ENCODE assay signal across 8 cellular contexts in genomic region chr6:89828988-89829590, GRCh38. TPM values are rescaled to one million over a fixed set of nuclear protein-coding genes. Genes with fewer than 3 reads are reported as not detected.
DNase-seq lines count a peak whose midpoint lies in the region; ATAC-seq and TF ChIP-seq lines count a peak whose summit lies in the region.

No MANE protein-coding gene starts in this region.

- peaks cover 5% of the 10 kb centered on the region for H3F3A ChIP-seq in SK-N-SH (replicated peaks; ENCODE audit: insufficient read depth)

- peak; percentile 44 for ATAC-seq in DND-41 (ENCODE audit: insufficient read depth, low read depth)
- peak; percentile 17 for ATAC-seq in HG03469 (IDR thresholded peaks at IDR 0.05; ENCODE audit: unreplicated experiment)

- H2AFZ ChIP-seq in DND-41 (ENCODE audit: low read depth, low read length) (peak overlapping the region; percentile 92), SK-N-SH (ENCODE audit: low read depth) (peak overlapping the region; percentile 98)

- TF ChIP-seq CTCF in DND-41 (IDR thresholded peaks at IDR 0.05; ENCODE audit: borderline replicate concordance, extremely low read depth, low read length, poor library complexity, severe bottlenecking) (no peak), GM20000 (IDR thresholded peaks at IDR 0.05; ENCODE audit: extremely low read depth, missing control alignments) (no peak), SK-N-SH (IDR thresholded peaks at IDR 0.05) (no peak)

- H4K20me1 ChIP-seq in DND-41 (ENCODE audit: insufficient read depth, low read length): peaks cover 9% of the 10 kb centered on the region; the same call in 1 of the 2 replicates
- no peaks in the 10 kb centered on the region for H4K20me1 ChIP-seq in SK-N-SH (ENCODE audit: insufficient read depth)

- no peaks in the 10 kb centered on the region for H3K9me2 ChIP-seq in SK-N-SH

- POLR2A ChIA-PET in SK-N-SH (lab: Yijun Ruan, JAX): interaction anchor here (0.6 to 2.2 kb wide), 3 partner anchors 9 to 17 kb away, joined by 4 to 22 read pairs (median 6); partner anchors contain the start of gene MDN1

- H3K27ac ChIP-seq in DND-41 (ENCODE audit: low read length): peak overlapping the region; percentile 88
- peak overlapping the region; percentile 64 to 67 for H3K27ac ChIP-seq in SK-N-SH (ENCODE audit: low read depth in 2 of 2, low read length in 1 of 2)
- peak overlapping the region; percentile 78 for H3K27ac ChIP-seq in muscle layer of colon (ENCODE audit: low read depth, low read length)

- H3K9me3 ChIP-seq in DND-41 (ENCODE audit: insufficient read depth, low read length, severe bottlenecking): no peaks in the 10 kb centered on the region
- H3K9me3 ChIP-seq in SK-N-SH: no peaks in the 10 kb centered on the region
- H3K9me3 ChIP-seq in muscle layer of colon (ENCODE audit: low read length): no peaks in the 10 kb centered on the region

- H3K36me3 ChIP-seq in DND-41 (ENCODE audit: insufficient read depth, low read length) (peaks cover 27% of the 10 kb centered on the region), SK-N-SH (replicated peaks in 1 of 2; ENCODE audit: control insufficient read depth in 1 of 2, insufficient read depth in 2 of 2, low read length in 1 of 2) (peaks cover 0 to 14% of the 10 kb centered on the region in 2 experiments), muscle layer of colon (ENCODE audit: insufficient read depth, low read length) (no peaks in the 10 kb centered on the region)

- H3K4me2 ChIP-seq in DND-41 (ENCODE audit: insufficient read depth, low read length) (peak overlapping the region; percentile 82), SK-N-SH (peak overlapping the region; percentile 85)

- CTCF ChIA-PET in SK-N-SH (lab: Yijun Ruan, JAX): interaction anchor here (1.8 kb wide), 1 partner anchor 10 kb away, joined by 16 read pairs; the partner anchor contains the start of gene MDN1

- H3K9ac ChIP-seq in DND-41 (ENCODE audit: low read depth, low read length) (peak overlapping the region; percentile 78), SK-N-SH (peak overlapping the region; percentile 75), muscle layer of colon (ENCODE audit: low read length) (peak overlapping the region; percentile 84)

- DNase-seq in DND-41: peak; percentile 56
- peak; percentile 24 for DNase-seq in GM20000 (ENCODE audit: low spot score)
- DNase-seq in SK-N-SH: no peak
- DNase-seq in effector CD4-positive, alpha-beta T cell: peak; percentile 20
- DNase-seq in cortex of kidney (lab: John Stamatoyannopoulos, UW): no peak
- no peak for DNase-seq in 8988T

- peak overlapping the region; percentile 60 to 90 for H3K4me3 ChIP-seq in DND-41 (ENCODE audit: low read depth in 1 of 2, low read length in 2 of 2)
- H3K4me3 ChIP-seq in SK-N-SH (ENCODE audit: low read depth in 2 of 2, low read length in 1 of 2): peak overlapping the region; percentile 55 to 95
- peak overlapping the region; percentile 45 to 97 for H3K4me3 ChIP-seq in muscle layer of colon (ENCODE audit: low read depth in 1 of 2, low read length in 2 of 2)

- TF ChIP-seq RAD21 in SK-N-SH (IDR thresholded peaks at IDR 0.05; ENCODE audit: low read length): no peak

- H3K4me1 ChIP-seq in DND-41 (ENCODE audit: insufficient read depth, low read length) (peaks cover 32% of the 10 kb centered on the region), SK-N-SH (ENCODE audit: control insufficient read depth in 1 of 2, insufficient read depth in 2 of 2, low read depth in 1 of 2, low read length in 1 of 2) (peaks cover 0 to 3% of the 10 kb centered on the region in 2 experiments; a peak in 1 of 4 replicates), muscle layer of colon (ENCODE audit: insufficient read depth, low read length) (peaks cover 14% of the 10 kb centered on the region)

- H3K79me2 ChIP-seq in DND-41 (ENCODE audit: insufficient read depth, low read length) (peaks cover 52% of the 10 kb centered on the region), SK-N-SH (ENCODE audit: insufficient read depth) (peaks cover 41% of the 10 kb centered on the region)

- under 1% methylated on average over 22 of the region's 22 CpGs for WGBS in SK-N-SH (ENCODE audit: low lambda C conversion rate)

- H3K27me3 ChIP-seq in DND-41 (ENCODE audit: insufficient read depth, low read length, poor library complexity) (no peaks in the 10 kb centered on the region), SK-N-SH (ENCODE audit: insufficient read depth) (no peaks in the 10 kb centered on the region), muscle layer of colon (ENCODE audit: control insufficient read depth in 1 of 2, insufficient read depth in 2 of 2, low read length in 2 of 2) (no peaks in the 10 kb centered on the region)

- TF ChIP-seq EP300 in SK-N-SH (IDR thresholded peaks at IDR 0.05; ENCODE audit: borderline replicate concordance in 1 of 2, low read depth in 1 of 2, low read length in 1 of 2): no peak

TF ChIP-seq in SK-N-SH, 30 proteins besides CTCF, POLR2A, EP300 and RAD21:
- 0 out of 2 replicates have a peak, but pooled peaks have one; percentile 30 for TF ChIP-seq YY1 (IDR thresholded peaks at IDR 0.05; ENCODE audit: low read depth)
- no peak; the same call in 1 of the 2 replicates for TF ChIP-seq POLR2AphosphoS5 (IDR thresholded peaks at IDR 0.05; ENCODE audit: low read depth, low read length)
- no peak for TF ChIP-seq REST (IDR thresholded peaks at IDR 0.05; ENCODE audit: low read depth, low read length)
- peak; percentile 40 for TF ChIP-seq MXI1 (IDR thresholded peaks at IDR 0.05; ENCODE audit: low read depth, low read length)
- 0 out of 2 replicates have a peak, but pooled peaks have one; percentile 15 for TF ChIP-seq RCOR1 (IDR thresholded peaks at IDR 0.05; ENCODE audit: low read length)
- peak; percentile 27; the same call in 1 of the 2 replicates for TF ChIP-seq PBX3 (IDR thresholded peaks at IDR 0.05)

RNA-seq across cellular contexts. Expression of gene CASP8AP2, which starts 0.6 kb away (rescaled TPM):
- 2.8 and 3.2 TPM in 2 replicates for polyA plus RNA-seq in SK-N-SH (2012; rRNA removed)
- 3.6 and 4.0 TPM in 2 replicates for polyA plus RNA-seq in SK-N-SH (2012; cell fraction: cytosol; rRNA removed)
- polyA plus RNA-seq in SK-N-SH (2012; cell fraction: nucleus; rRNA removed): 3.3 and 6.8 TPM in 2 replicates

RNA-seq across cellular contexts. Expression of gene MDN1, which starts 9.5 kb away (rescaled TPM):
- polyA plus RNA-seq in SK-N-SH (2012; rRNA removed): 8.5 and 8.9 TPM in 2 replicates
- polyA plus RNA-seq in SK-N-SH (2012; cell fraction: cytosol; rRNA removed): 8.1 and 10.7 TPM in 2 replicates
- 31.1 and 33.6 TPM in 2 replicates for polyA plus RNA-seq in SK-N-SH (2012; cell fraction: nucleus; rRNA removed)

Comparison
In these comparisons a context has a peak if more than half of its experiments do, and no peak if none do; other contexts are left out.
1. DNase-seq: peak in DND-41 (single experiment), GM20000 (single experiment) and effector CD4-positive, alpha-beta T cell (single experiment); none in SK-N-SH (single experiment), cortex of kidney (single experiment) and 8988T (single experiment).
2. Peak in every context shown above with its lines, with median percentiles within 50 percentile points of each other: H3K27ac ChIP-seq, H3K4me3 ChIP-seq and H3K9ac ChIP-seq.